ENCODE assay signal across 8 cellular contexts in genomic region chr1:150516050-150516591, GRCh38. TPM values are rescaled to one million over a fixed set of nuclear protein-coding genes. Genes with fewer than 3 reads are reported as not detected.
DNase-seq lines count a peak whose midpoint lies in the region; ATAC-seq, FAIRE-seq and TF ChIP-seq lines count a peak whose summit lies in the region.

No MANE protein-coding gene starts in this region.

- H4K20me1 ChIP-seq in K562 (replicated peaks; ENCODE audit: control insufficient read depth, insufficient read depth, low read length), result no peaks in the 10 kb centered on the region

- H3K9me3 Mint-ChIP-seq in activated naive CD4-positive, alpha-beta T cell treated with anti-CD3 and anti-CD28 coated beads, Interleukin-2, amount 10 ng/mL, durations not matched to agents 7 days and 5 days, result no peaks in the 10 kb centered on the region

- H3K27ac ChIP-seq in K562 (ENCODE audit: extremely low read depth, low read depth, low read length), result peak overlapping the region; percentile 45
- peak overlapping the region; percentile 38 for H3K27ac ChIP-seq in layer of hippocampus (ENCODE audit: low read depth, low read length)
- peak overlapping the region; percentile 31 to 91 (median 84) for H3K27ac ChIP-seq in stomach

- H2AFZ ChIP-seq in K562 (ENCODE audit: low read depth, low read length), result peak overlapping the region; percentile 97

- H3K4me3 ChIP-seq in K562, result peak overlapping the region; percentile 43
- peak overlapping the region; percentile 55 to 65 (median 58) for H3K4me3 ChIP-seq in stomach

- peak overlapping the region; percentile 85 for H3K4me3 Mint-ChIP-seq in activated naive CD4-positive, alpha-beta T cell treated with anti-CD3 and anti-CD28 coated beads, Interleukin-2, amount 10 ng/mL, durations not matched to agents 7 days and 5 days

- TF ChIP-seq POLR2A in K562 (conservative IDR thresholded peaks at IDR 0.05) (no peak), stomach (IDR thresholded peaks at IDR 0.05) (no peak)

- BruUV-seq in K562 (replicated peaks; lab: Mats Ljungman, UMichigan), result no TSS peak

- H3K27me3 ChIP-seq in K562 (ENCODE audit: control insufficient read depth in 2 of 2, insufficient read depth in 2 of 2, low read length in 2 of 2) (no peaks in the 10 kb centered on the region), layer of hippocampus (ENCODE audit: control insufficient read depth, insufficient read depth, low read length) (no peaks in the 10 kb centered on the region), stomach (no peaks in the 10 kb centered on the region)

- peaks cover 13% of the 10 kb centered on the region; the same call in 1 of the 3 replicates for H3K79me2 ChIP-seq in K562 (ENCODE audit: control insufficient read depth, insufficient read depth, low read length)

- H3K4me1 ChIP-seq in K562 (replicated peaks in 1 of 2; ENCODE audit: control insufficient read depth in 2 of 2, insufficient read depth in 2 of 2, low read length in 2 of 2) (peaks cover 28 to 37% of the 10 kb centered on the region in 2 experiments; a peak in 4 of 5 replicates), stomach (peaks cover 12 to 43% (median 21%) of the 10 kb centered on the region in 4 donors)

- intact Hi-C loops in K562 (cut with micrococcal nuclease), result loop anchor here (2.0 to 5.0 kb wide), 2 partner anchors 31 to 54 kb away; no protein-coding TSS in a partner anchor
- intact Hi-C loops in stomach (cut with DNase I; ENCODE audit: low total_unique reads), result no loop called here

- no peak for TF ChIP-seq RAD21 in K562 (CRISPR knock-in tag; conservative IDR thresholded peaks at IDR 0.05 in 1 of 2, IDR thresholded peaks at IDR 0.05 in 1 of 2)

- in situ Hi-C loops in K562 (cut with MboI), result no loop called here

- ATAC-seq in K562, result peak; percentile 41

- H3K9me3 ChIP-seq in K562 (replicated peaks; ENCODE audit: control insufficient read depth, insufficient read depth, low read depth, low read length) (no peaks in the 10 kb centered on the region), stomach (no peaks in the 10 kb centered on the region)

- H3K36me3 ChIP-seq in K562 (ENCODE audit: control insufficient read depth, insufficient read depth, low read length), result peaks cover 24% of the 10 kb centered on the region; the same call in 2 of the 3 replicates
- peaks cover 0 to 12% (median 10%) of the 10 kb centered on the region in 4 donors for H3K36me3 ChIP-seq in stomach

- TF ChIP-seq CTCF in K562 (IDR thresholded peaks at IDR 0.05 in 2 of 3, conservative IDR thresholded peaks at IDR 0.05 in 1 of 3; ENCODE audit: insufficient read depth in 2 of 3, low read depth in 1 of 3, low read length in 3 of 3), result no peak
- TF ChIP-seq CTCF in stomach (IDR thresholded peaks at IDR 0.05), result no peak

- 0% methylated on average over 8 of the region's 19 CpGs for WGBS in K562 (ENCODE audit: insufficient coverage, low coverage, missing lambda C conversion rate)
- 1 to 4% (median 2%) methylated on average over 19 of the region's 19 CpGs for whole genome bisulfite sequencing in stomach, 5 donors

- peak; percentile 30 for DNase-seq in activated naive CD4-positive, alpha-beta T cell treated with anti-CD3 and anti-CD28 coated beads, Interleukin-2, amount 10 ng/mL, durations not matched to agents 7 days and 5 days
- no peak for DNase-seq in activated naive CD4-positive, alpha-beta T cell treated with anti-CD3 and anti-CD28 coated beads, Interleukin-2, amount 50 U/mL, for 16 hours
- DNase-seq in NCI-H748 treated with DMSO at 0.1 percent for 48 hours (lab: John Stamatoyannopoulos, UW) (peak; percentile 54), K562 (ENCODE audit: extremely low read depth in 1 of 4, low spot score in 3 of 4) (peak in 3 of 4 experiments; percentile 35 to 55 (median 39)), stomach (no peak), urothelium cell line (ENCODE audit: low spot score) (no peak), GM03348 (ENCODE audit: low spot score) (no peak)

- peaks cover 33% of the 10 kb centered on the region for H3K4me1 Mint-ChIP-seq in activated naive CD4-positive, alpha-beta T cell treated with anti-CD3 and anti-CD28 coated beads, Interleukin-2, amount 10 ng/mL, durations not matched to agents 7 days and 5 days

- POLR2A ChIA-PET in K562 (lab: Yijun Ruan, JAX), result interaction anchor here (0.6 to 2.9 kb wide), 17 partner anchors 9 to 372 kb away, joined by 3 to 18 read pairs (median 3); partner anchors contain the start of genes MCL1 and TARS2

- no peaks in the 10 kb centered on the region for H3K9me1 ChIP-seq in K562 (ENCODE audit: control insufficient read depth, insufficient read depth, low read length)

- no peaks in the 10 kb centered on the region for H3K36me3 Mint-ChIP-seq in activated naive CD4-positive, alpha-beta T cell treated with anti-CD3 and anti-CD28 coated beads, Interleukin-2, amount 10 ng/mL, durations not matched to agents 7 days and 5 days

- peak overlapping the region; percentile 82 to 98 for H3K9ac ChIP-seq in K562 (ENCODE audit: insufficient read depth in 1 of 2, low read depth in 2 of 2, low read length in 2 of 2)

- CTCF ChIA-PET in activated naive CD4-positive, alpha-beta T cell treated with anti-CD3 and anti-CD28 coated beads, Interleukin-2, amount 10 ng/mL, durations not matched to agents 7 days and 5 days (lab: Charles Lee), result interaction anchor here (0.6 to 3.6 kb wide), 9 partner anchors 12 to 479 kb away, joined by 3 to 24 read pairs (median 4); partner anchors contain the start of gene CA14
- CTCF ChIA-PET in K562 (lab: Yijun Ruan, JAX; ENCODE audit: low intra/inter-chr PET ratio), result interaction anchor here (0.8 to 1.3 kb wide), 3 partner anchors 50 to 260 kb away, joined by 4 to 10 read pairs (median 7); no protein-coding TSS in a partner anchor

- H3K27ac Mint-ChIP-seq in activated naive CD4-positive, alpha-beta T cell treated with anti-CD3 and anti-CD28 coated beads, Interleukin-2, amount 10 ng/mL, durations not matched to agents 7 days and 5 days, result peak overlapping the region; percentile 61

- peak overlapping the region; percentile 81 for H3K4me2 ChIP-seq in K562 (ENCODE audit: insufficient read depth, low read length)

- TF ChIP-seq EP300 in K562 (IDR thresholded peaks at IDR 0.05; ENCODE audit: low read length), result no peak
- no peak for TF ChIP-seq EP300 in stomach (IDR thresholded peaks at IDR 0.05)

- peaks cover 4% of the 10 kb centered on the region for H3K27me3 Mint-ChIP-seq in activated naive CD4-positive, alpha-beta T cell treated with anti-CD3 and anti-CD28 coated beads, Interleukin-2, amount 10 ng/mL, durations not matched to agents 7 days and 5 days

- peak; percentile 54 for FAIRE-seq in K562 (lab: Jason Lieb, UNC)
- no peak for FAIRE-seq in urothelium cell line (lab: Jason Lieb, UNC)

RNA-seq across cellular contexts. Expression of gene FALEC, which starts 0.6 kb away (rescaled TPM):
- 0.95 and 3.3 TPM in 2 replicates for total RNA-seq in K562 (2011; cell fraction: chromatin; rRNA removed; ENCODE audit: low replicate concordance)
- total RNA-seq in K562 (2011; cell fraction: nucleolus; rRNA removed), result 0.92 and 1.0 TPM in 2 replicates
- 1.8 and 2.4 TPM in 2 replicates for total RNA-seq in K562 (2011; cell fraction: nucleoplasm; rRNA removed)
- total RNA-seq in K562 (2014; rRNA removed) (0.33 and 1.8 TPM in 2 replicates), K562 (2014; rRNA removed; fragmentation: Illumina TruSeq; extraction: Trizol) (0.38 TPM in 1 of 2 replicates, not detected in the other), K562 (2015; rRNA removed; fragmentation: Illumina TruSeq; extraction: Trizol) (0.45 TPM in 1 of 2 replicates, not detected in the other), K562 (2021) (0.51 TPM in 1 of 2 replicates, not detected in the other), stomach (not detected)
- polyA plus RNA-seq in K562 (2011; rRNA removed) (0.15 and 0.53 TPM in 2 replicates), K562 (2014; fragmentation: Illumina TruSeq; extraction: Trizol) (not detected in 2 replicates), K562 (2014; fragmentation: Nextera tagmentation; extraction: Ambion mirVana) (not detected), K562 (2014; rRNA removed) (0.56 and 0.73 TPM in 2 replicates), stomach (under 1 TPM in 1 of 3 donors, not detected in 2; 0.93 TPM)
- polyA plus RNA-seq in K562 (2011; cell fraction: cytosol; rRNA removed), result 0.18 and 0.19 TPM in 2 replicates
- polyA plus RNA-seq in K562 (2011; cell fraction: nucleus; rRNA removed), result 0.58 and 0.67 TPM in 2 replicates
- polyA plus RNA-seq in K562 (2012), result 0.21 and 0.43 TPM in 2 replicates
- polyA minus RNA-seq in K562 (2011; rRNA and poly(A)+ RNA removed), result 0.63 and 0.72 TPM in 2 replicates
- not detected in 2 replicates for polyA minus RNA-seq in K562 (2011; cell fraction: cytosol; rRNA and poly(A)+ RNA removed)
- polyA minus RNA-seq in K562 (2011; cell fraction: nucleus; rRNA and poly(A)+ RNA removed), result 1.1 TPM in 1 of 2 replicates, not detected in the other

RNA-seq across cellular contexts. Expression of gene ECM1, which starts 8.2 kb away (rescaled TPM):
- total RNA-seq in K562 (2011; cell fraction: chromatin; rRNA removed; ENCODE audit: low replicate concordance), result 68.4 and 156 TPM in 2 replicates
- total RNA-seq in K562 (2011; cell fraction: nucleolus; rRNA removed), result 117 and 147 TPM in 2 replicates
- 110 and 118 TPM in 2 replicates for total RNA-seq in K562 (2011; cell fraction: nucleoplasm; rRNA removed)
- total RNA-seq in K562 (2014; rRNA removed), result 24.4 and 33.0 TPM in 2 replicates
- 10.7 and 11.3 TPM in 2 replicates for total RNA-seq in K562 (2014; rRNA removed; fragmentation: Illumina TruSeq; extraction: Trizol)
- total RNA-seq in K562 (2015; rRNA removed; fragmentation: Illumina TruSeq; extraction: Trizol), result 12.8 and 13.6 TPM in 2 replicates
- 30.1 and 39.3 TPM in 2 replicates for total RNA-seq in K562 (2021)
- 9.4 and 20.8 TPM in 2 replicates for polyA plus RNA-seq in K562 (2011; rRNA removed)
- polyA plus RNA-seq in K562 (2011; cell fraction: cytosol; rRNA removed), result 13.6 and 30.6 TPM in 2 replicates
- 57.5 and 132 TPM in 2 replicates for polyA plus RNA-seq in K562 (2011; cell fraction: nucleus; rRNA removed)
- polyA plus RNA-seq in K562 (2012), result 50.1 and 67.4 TPM in 2 replicates
- polyA plus RNA-seq in K562 (2014; fragmentation: Illumina TruSeq; extraction: Trizol), result 52.2 and 59.5 TPM in 2 replicates
- polyA plus RNA-seq in K562 (2014; fragmentation: Nextera tagmentation; extraction: Ambion mirVana), result 1 to 10 TPM; 6.6 to 7.0 TPM
- polyA plus RNA-seq in K562 (2014; rRNA removed), result 16.3 and 23.9 TPM in 2 replicates
- polyA minus RNA-seq in K562 (2011; rRNA and poly(A)+ RNA removed), result 8.1 and 9.4 TPM in 2 replicates
- 14.9 and 22.9 TPM in 2 replicates for polyA minus RNA-seq in K562 (2011; cell fraction: cytosol; rRNA and poly(A)+ RNA removed)
- polyA minus RNA-seq in K562 (2011; cell fraction: nucleus; rRNA and poly(A)+ RNA removed), result 8.2 and 14.0 TPM in 2 replicates
- 10 to 100 TPM in 2 of 5 donors, 1 to 10 TPM in 3; 1.7 to 29.3 (median 6.5) TPM for total RNA-seq in stomach
- 100 to 1,000 TPM in 1 of 3 donors, 1 to 10 TPM in 2; 3.1 to 345 (median 6.8) TPM for polyA plus RNA-seq in stomach

RNA-seq across cellular contexts. Expression of gene TARS2, which starts 28.9 kb away (rescaled TPM):
- 83.9 and 98.9 TPM in 2 replicates for total RNA-seq in K562 (2011; cell fraction: chromatin; rRNA removed; ENCODE audit: low replicate concordance)
- total RNA-seq in K562 (2011; cell fraction: nucleolus; rRNA removed), result 62.9 and 65.5 TPM in 2 replicates
- 81.2 and 104 TPM in 2 replicates for total RNA-seq in K562 (2011; cell fraction: nucleoplasm; rRNA removed)
- total RNA-seq in K562 (2014; rRNA removed), result 40.1 and 41.6 TPM in 2 replicates
- 27.5 and 30.3 TPM in 2 replicates for total RNA-seq in K562 (2014; rRNA removed; fragmentation: Illumina TruSeq; extraction: Trizol)
- 28.2 TPM in 2 replicates for total RNA-seq in K562 (2015; rRNA removed; fragmentation: Illumina TruSeq; extraction: Trizol)
- 37.1 and 39.4 TPM in 2 replicates for total RNA-seq in K562 (2021)
- polyA plus RNA-seq in K562 (2011; rRNA removed), result 46.7 and 54.5 TPM in 2 replicates
- 89.9 and 98.0 TPM in 2 replicates for polyA plus RNA-seq in K562 (2011; cell fraction: cytosol; rRNA removed)
- 61.7 and 64.6 TPM in 2 replicates for polyA plus RNA-seq in K562 (2011; cell fraction: nucleus; rRNA removed)
- 29.7 and 42.9 TPM in 2 replicates for polyA plus RNA-seq in K562 (2012)
- polyA plus RNA-seq in K562 (2014; fragmentation: Illumina TruSeq; extraction: Trizol), result 62.5 and 64.2 TPM in 2 replicates
- polyA plus RNA-seq in K562 (2014; fragmentation: Nextera tagmentation; extraction: Ambion mirVana), result 10 to 100 TPM; 17.0 to 30.1 TPM
- 45.5 and 46.3 TPM in 2 replicates for polyA plus RNA-seq in K562 (2014; rRNA removed)
- polyA minus RNA-seq in K562 (2011; rRNA and poly(A)+ RNA removed), result 40.2 and 45.0 TPM in 2 replicates
- polyA minus RNA-seq in K562 (2011; cell fraction: cytosol; rRNA and poly(A)+ RNA removed), result 25.4 and 31.6 TPM in 2 replicates
- polyA minus RNA-seq in K562 (2011; cell fraction: nucleus; rRNA and poly(A)+ RNA removed), result 31.9 and 57.9 TPM in 2 replicates
- total RNA-seq in stomach, result 10 to 100 TPM in 2 of 5 donors, 1 to 10 TPM in 3; 3.5 to 46.2 (median 5.8) TPM
- polyA plus RNA-seq in stomach, result 10 to 100 TPM in 2 of 3 donors, 1 to 10 TPM in 1; 9.6 to 14.8 (median 12.4) TPM

RNA-seq across cellular contexts. Expression of gene ADAMTSL4, which starts 33.1 kb away (rescaled TPM):
- 795 and 1,508 TPM in 2 replicates for total RNA-seq in K562 (2011; cell fraction: chromatin; rRNA removed; ENCODE audit: low replicate concordance)
- 712 and 761 TPM in 2 replicates for total RNA-seq in K562 (2011; cell fraction: nucleolus; rRNA removed)
- total RNA-seq in K562 (2011; cell fraction: nucleoplasm; rRNA removed), result 735 and 822 TPM in 2 replicates
- total RNA-seq in K562 (2014; rRNA removed) (35.6 and 43.6 TPM in 2 replicates), K562 (2014; rRNA removed; fragmentation: Illumina TruSeq; extraction: Trizol) (18.8 and 20.3 TPM in 2 replicates), K562 (2015; rRNA removed; fragmentation: Illumina TruSeq; extraction: Trizol) (22.8 and 25.5 TPM in 2 replicates), K562 (2021) (163 and 212 TPM in 2 replicates), stomach (10 to 100 TPM in 3 of 5 donors, 1 to 10 TPM in 2; 4.9 to 32.3 (median 11.7) TPM)
- polyA plus RNA-seq in K562 (2011; rRNA removed) (53.8 and 132 TPM in 2 replicates), K562 (2014; fragmentation: Illumina TruSeq; extraction: Trizol) (116 and 156 TPM in 2 replicates), K562 (2014; fragmentation: Nextera tagmentation; extraction: Ambion mirVana) (10 to 100 TPM; 12.7 to 14.8 TPM), K562 (2014; rRNA removed) (104 and 137 TPM in 2 replicates), stomach (10 to 100 TPM in 1 of 3 donors, 1 to 10 TPM in 2; 7.5 to 54.2 (median 8.7) TPM)
- 68.7 and 73.2 TPM in 2 replicates for polyA plus RNA-seq in K562 (2011; cell fraction: cytosol; rRNA removed)
- polyA plus RNA-seq in K562 (2011; cell fraction: nucleus; rRNA removed), result 800 and 1,003 TPM in 2 replicates
- polyA plus RNA-seq in K562 (2012), result 127 and 192 TPM in 2 replicates
- 23.6 and 31.1 TPM in 2 replicates for polyA minus RNA-seq in K562 (2011; rRNA and poly(A)+ RNA removed)
- 45.7 and 70.1 TPM in 2 replicates for polyA minus RNA-seq in K562 (2011; cell fraction: cytosol; rRNA and poly(A)+ RNA removed)
- polyA minus RNA-seq in K562 (2011; cell fraction: nucleus; rRNA and poly(A)+ RNA removed), result 99.2 and 125 TPM in 2 replicates

Comparison
In these comparisons a context has a peak if more than half of its experiments do, and no peak if none do; other contexts are left out.
1. DNase-seq: peak in activated naive CD4-positive, alpha-beta T cell treated with anti-CD3 and anti-CD28 coated beads, Interleukin-2, amount 10 ng/mL, durations not matched to agents 7 days and 5 days (single experiment), NCI-H748 treated with DMSO at 0.1 percent for 48 hours (single experiment) and K562 (3 of 4); none in activated naive CD4-positive, alpha-beta T cell treated with anti-CD3 and anti-CD28 coated beads, Interleukin-2, amount 50 U/mL, for 16 hours (single experiment), stomach (single experiment), urothelium cell line (single experiment) and GM03348 (single experiment).
2. Peak in every context shown above with its lines, with median percentiles within 50 percentile points of each other: H3K27ac ChIP-seq.